Comparison of ENCODE assay signal across 22 cellular contexts in the genomic region with DNA sequence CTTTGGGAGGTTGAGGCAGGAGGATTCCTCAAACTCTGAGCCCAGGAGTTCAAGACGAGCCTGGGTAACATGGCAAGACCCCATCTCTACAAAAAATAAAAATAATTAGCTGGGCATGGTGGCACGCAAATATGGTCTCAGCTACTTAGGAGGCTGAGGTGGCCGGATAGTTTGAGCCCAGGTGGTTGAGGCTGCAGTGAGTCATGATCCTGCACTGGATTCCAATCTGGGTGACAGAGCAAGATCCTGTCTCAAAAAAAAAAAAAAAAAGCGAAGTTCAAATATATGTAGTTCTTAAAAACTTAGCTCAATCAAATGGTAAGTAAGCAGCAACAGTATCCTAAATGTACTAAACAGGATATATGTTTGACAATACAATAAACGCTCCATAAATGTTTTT.
DNase-seq lines count a peak whose midpoint lies in the region; ATAC-seq, FAIRE-seq and TF ChIP-seq lines count a peak whose summit lies in the region.
"Had no signal": no experiment of that assay in that cellular context is flagged by ENCODE, and none has a peak within 500 bp of the region (broad histone marks: within the 10 kb centered on the region; RNA-seq: fewer than 3 reads in every experiment).

No MANE protein-coding gene starts in this region.

- ATAC-seq in DND-41 (ENCODE audit: insufficient read depth, low read depth) (no peak), HG03457 (IDR thresholded peaks at IDR 0.05; ENCODE audit: unreplicated experiment) (no peak)
- ATAC-seq: K562, SK-N-SH treated with all-trans-retinoic acid at 6 μM for 48 hours had no signal

- H3K4me2 ChIP-seq in DND-41 (ENCODE audit: insufficient read depth, low read length), result no peak overlapping the region

- intact Hi-C loops in prostate gland (cut with DNase I), result no loop called here

- H3K4me1 ChIP-seq in DND-41 (ENCODE audit: insufficient read depth, low read length), result 0 out of 2 replicates have a peak, but pooled peaks cover 5% of the 10 kb centered on the region
- H3K4me1 ChIP-seq in prostate gland (replicated peaks), result no peaks in the 10 kb centered on the region
- H3K4me1 ChIP-seq: Peyer's patch had no signal

- no peaks in the 10 kb centered on the region for H3K36me3 ChIP-seq in DND-41 (ENCODE audit: insufficient read depth, low read length)
- no peaks in the 10 kb centered on the region for H3K36me3 ChIP-seq in prostate gland
- H3K36me3 ChIP-seq: BE2C, Peyer's patch had no signal

- TF ChIP-seq POLR2A in prostate gland (IDR thresholded peaks at IDR 0.05), result no peak

- H3K9ac ChIP-seq in DND-41 (ENCODE audit: low read depth, low read length), result no peak overlapping the region

- CTCF ChIA-PET in RWPE1 (lab: Yijun Ruan, JAX), result no interaction called here

- POLR2A ChIA-PET in RWPE1 (lab: Yijun Ruan, JAX; ENCODE audit: low non-redundant PET), result no interaction called here

- H3K27me3 Mint-ChIP-seq in HFFc6 (ENCODE audit: insufficient read depth), result no peaks in the 10 kb centered on the region
- H3K27me3 Mint-ChIP-seq: CD4-positive, CD25-positive, alpha-beta regulatory T cell had no signal

- H3K79me2 ChIP-seq in DND-41 (ENCODE audit: insufficient read depth, low read length), result no peaks in the 10 kb centered on the region

- H3K27ac ChIP-seq in DND-41 (ENCODE audit: low read length) (no peak overlapping the region), prostate gland (no peak overlapping the region), RWPE1 (no peak overlapping the region)
- H3K27ac ChIP-seq: Peyer's patch had no signal

- peak overlapping the region; percentile 39 for H3K27ac Mint-ChIP-seq in HFFc6
- H3K27ac Mint-ChIP-seq: H9 had no signal

- H3K4me3 Mint-ChIP-seq in HFFc6, result peak overlapping the region; percentile 58; the same call in 1 of the 2 replicates
- H3K4me3 Mint-ChIP-seq: H9 had no signal

- H3K4me1 Mint-ChIP-seq in HFFc6 (ENCODE audit: low read depth), result peaks cover 62% of the 10 kb centered on the region

- peak overlapping the region; percentile 16; the same call in 1 of the 2 replicates for H2AFZ ChIP-seq in DND-41 (ENCODE audit: low read depth, low read length)

- H3K9me3 ChIP-seq in DND-41 (ENCODE audit: insufficient read depth, low read length, severe bottlenecking), result peaks cover 5% of the 10 kb centered on the region
- no peaks in the 10 kb centered on the region for H3K9me3 ChIP-seq in prostate gland
- H3K9me3 ChIP-seq: BE2C, Peyer's patch had no signal

- peak; percentile 67 for FAIRE-seq in RCC 7860 (lab: Jason Lieb, UNC)
- FAIRE-seq: A204.1, K562 had no signal

- TF ChIP-seq CTCF in DND-41 (IDR thresholded peaks at IDR 0.05; ENCODE audit: borderline replicate concordance, extremely low read depth, low read length, poor library complexity, severe bottlenecking) (no peak), HFFc6 (IDR thresholded peaks at IDR 0.05) (no peak), fibroblast of mammary gland (conservative IDR thresholded peaks at IDR 0.05; ENCODE audit: control insufficient read depth, insufficient read depth, low read depth, low read length) (no peak), prostate gland (IDR thresholded peaks at IDR 0.05) (no peak), RWPE1 (conservative IDR thresholded peaks at IDR 0.05; ENCODE audit: low read depth) (no peak)

- H3K27me3 ChIP-seq in DND-41 (ENCODE audit: insufficient read depth, low read length, poor library complexity) (no peaks in the 10 kb centered on the region), prostate gland (replicated peaks; ENCODE audit: insufficient read depth) (no peaks in the 10 kb centered on the region)
- H3K27me3 ChIP-seq: BE2C, Peyer's patch had no signal

- H3K36me3 Mint-ChIP-seq in HFFc6 (ENCODE audit: low read depth), result no peaks in the 10 kb centered on the region
- H3K36me3 Mint-ChIP-seq: CD4-positive, CD25-positive, alpha-beta regulatory T cell had no signal

- 92% methylated on average over 5 of the region's 5 CpGs for WGBS in prostate gland

- H3K4me3 ChIP-seq in DND-41 (ENCODE audit: low read depth in 1 of 2, low read length in 2 of 2) (no peak overlapping the region), fibroblast of mammary gland (ENCODE audit: control insufficient read depth, low read depth, low read length) (no peak overlapping the region), prostate gland (no peak overlapping the region)
- H3K4me3 ChIP-seq: K562, Peyer's patch had no signal

- no peak for DNase-seq in DND-41
- peak; percentile 16 for DNase-seq in HFFc6
- peak; percentile 13 for DNase-seq in RCC 7860 (ENCODE audit: low spot score)
- DNase-seq in fibroblast of mammary gland (ENCODE audit: low read depth), result peak; percentile 15
- no peak for DNase-seq in prostate gland (ENCODE audit: low spot score)
- no peak for DNase-seq in RWPE1 (ENCODE audit: low spot score)
- DNase-seq: BE2C; CD4-positive, CD25-positive, alpha-beta regulatory T cell; COR-L47; DMS 273 treated with DMSO at 0.1 percent for 48 hours; H9; NCI-H1048; NCI-H1436; NCI-H2029; NCI-H345; NCI-H526; Peyer's patch; SIG-M5 had no signal

- peaks cover 4% of the 10 kb centered on the region; the same call in 1 of the 2 replicates for H3K9me3 Mint-ChIP-seq in HFFc6

- H4K20me1 ChIP-seq in DND-41 (ENCODE audit: insufficient read depth, low read length), result no peaks in the 10 kb centered on the region

Comparison
In these comparisons a context has a peak if more than half of its experiments do, and no peak if none do; other contexts are left out.
1. DNase-seq: peak in HFFc6 (single experiment), RCC 7860 (single experiment) and fibroblast of mammary gland (single experiment); none in DND-41 (single experiment), prostate gland (single experiment) and RWPE1 (single experiment).